In the genomic region with DNA sequence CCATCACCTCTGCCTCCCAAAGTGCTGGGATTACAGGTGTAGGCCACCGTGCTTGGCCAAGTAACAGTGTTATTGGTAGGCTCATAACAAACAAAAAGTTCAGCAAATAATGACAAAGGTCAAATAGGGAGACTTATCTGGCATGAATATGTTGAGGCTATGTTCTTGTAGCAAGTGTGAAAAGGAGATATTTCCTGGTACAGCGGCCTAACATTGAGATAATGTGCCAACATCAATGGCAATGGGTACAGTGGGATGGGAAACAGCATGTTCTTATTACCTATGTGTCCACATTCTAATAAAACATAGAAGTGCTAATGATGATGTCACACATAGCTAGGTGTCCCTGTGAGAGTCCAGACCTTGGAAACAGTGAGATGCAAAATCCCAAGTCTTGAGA, we compare ENCODE assay signal across 1 cellular context.
TF ChIP-seq lines count a peak whose summit lies in the region.

No MANE protein-coding gene starts in this region.

TF ChIP-seq in IMR-90, 13 proteins besides CTCF, POLR2A, EP300 and RAD21:
- TF ChIP-seq RFX5 (IDR thresholded peaks at IDR 0.05; ENCODE audit: low read depth, low read length) (no peak), SMC3 (IDR thresholded peaks at IDR 0.05; ENCODE audit: low read depth, low read length) (no peak), CEBPB (IDR thresholded peaks at IDR 0.05; ENCODE audit: low read depth, low read length) (no peak), BHLHE40 (IDR thresholded peaks at IDR 0.05; ENCODE audit: low read depth, low read length) (no peak), FOS (IDR thresholded peaks at IDR 0.05; ENCODE audit: low read depth, low read length) (no peak), CHD1 (IDR thresholded peaks at IDR 0.05; ENCODE audit: low read depth, low read length) (no peak), MAZ (IDR thresholded peaks at IDR 0.05; ENCODE audit: borderline replicate concordance, low read depth, low read length) (no peak), NFE2L2 (IDR thresholded peaks at IDR 0.05; ENCODE audit: low read depth, low read length) (no peak), MXI1 (IDR thresholded peaks at IDR 0.05; ENCODE audit: borderline replicate concordance, low read depth, low read length) (no peak), MAFK (IDR thresholded peaks at IDR 0.05; ENCODE audit: low read depth, low read length) (no peak), RCOR1 (IDR thresholded peaks at IDR 0.05; ENCODE audit: insufficient replicate concordance, low read length) (no peak)
- TF ChIP-seq, protein P1, sequence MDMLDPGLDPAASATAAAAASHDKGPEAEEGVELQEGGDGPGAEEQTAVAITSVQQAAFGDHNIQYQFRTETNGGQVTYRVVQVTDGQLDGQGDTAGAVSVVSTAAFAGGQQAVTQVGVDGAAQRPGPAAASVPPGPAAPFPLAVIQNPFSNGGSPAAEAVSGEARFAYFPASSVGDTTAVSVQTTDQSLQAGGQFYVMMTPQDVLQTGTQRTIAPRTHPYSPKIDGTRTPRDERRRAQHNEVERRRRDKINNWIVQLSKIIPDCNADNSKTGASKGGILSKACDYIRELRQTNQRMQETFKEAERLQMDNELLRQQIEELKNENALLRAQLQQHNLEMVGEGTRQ (IDR thresholded peaks at IDR 0.05; ENCODE audit: low read depth, low read length), result no peak
- TF ChIP-seq, protein P2, sequence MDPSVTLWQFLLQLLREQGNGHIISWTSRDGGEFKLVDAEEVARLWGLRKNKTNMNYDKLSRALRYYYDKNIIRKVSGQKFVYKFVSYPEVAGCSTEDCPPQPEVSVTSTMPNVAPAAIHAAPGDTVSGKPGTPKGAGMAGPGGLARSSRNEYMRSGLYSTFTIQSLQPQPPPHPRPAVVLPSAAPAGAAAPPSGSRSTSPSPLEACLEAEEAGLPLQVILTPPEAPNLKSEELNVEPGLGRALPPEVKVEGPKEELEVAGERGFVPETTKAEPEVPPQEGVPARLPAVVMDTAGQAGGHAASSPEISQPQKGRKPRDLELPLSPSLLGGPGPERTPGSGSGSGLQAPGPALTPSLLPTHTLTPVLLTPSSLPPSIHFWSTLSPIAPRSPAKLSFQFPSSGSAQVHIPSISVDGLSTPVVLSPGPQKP (IDR thresholded peaks at IDR 0.05; ENCODE audit: borderline replicate concordance, low read depth, low read length), result no peak
